ENCODE assay signal across 8 cellular contexts in genomic region chr14:100278702-100279101, GRCh38. TPM values are rescaled to one million over a fixed set of nuclear protein-coding genes. Genes with fewer than 3 reads are reported as not detected.
A peak's percentile ranks its signal among the peaks of the same experiment; 100 is the strongest.
DNase-seq lines count a peak whose midpoint lies in the region; ATAC-seq and TF ChIP-seq lines count a peak whose summit lies in the region.

No MANE protein-coding gene starts in this region.

- peak overlapping the region in 1 of 11 experiments; percentile 9; a peak in 2 of 22 replicates for H3K9ac ChIP-seq in BLaER1 treated with 17β-estradiol and CSF1 and Interleukin-3, amounts not matched to agents 10 nM and 100 nM

- peaks cover 27% of the 10 kb centered on the region for H3K36me3 Mint-ChIP-seq in GM23338 (ENCODE audit: low read depth)
- H3K36me3 Mint-ChIP-seq in T-cell = peaks cover 26% of the 10 kb centered on the region

- H3K4me3 Mint-ChIP-seq in GM23338 (no peak overlapping the region), T-cell (no peak overlapping the region)

- H3K4me1 Mint-ChIP-seq in GM23338 (peaks cover 56% of the 10 kb centered on the region), T-cell (peaks cover 37 to 54% (median 49%) of the 10 kb centered on the region in 3 donors)

- peaks cover 97 to 100% (median 100%) of the 10 kb centered on the region in 11 experiments for H4K20me1 ChIP-seq in BLaER1 treated with 17β-estradiol and CSF1 and Interleukin-3, amounts not matched to agents 10 nM and 100 nM
- H4K20me1 ChIP-seq in GM23338 (replicated peaks; ENCODE audit: insufficient read depth) = peaks cover 58% of the 10 kb centered on the region

- DNase-seq in GM23338 (ENCODE audit: low spot score) (no peak), T-cell (no peak), iris pigment epithelial cell (ENCODE audit: low read depth) (peak; percentile 81)
- DNase-seq in activated CD4-positive, alpha-beta T cell treated with anti-CD3 and anti-CD28 coated beads, Interleukin-2, amount 50 U/mL, for 4 hours = no peak

- H3K36me3 ChIP-seq in BLaER1 treated with 17β-estradiol and CSF1 and Interleukin-3, amounts not matched to agents 10 nM and 100 nM = peaks cover 46 to 98% (median 68%) of the 10 kb centered on the region in 11 experiments
- H3K36me3 ChIP-seq in GM23338 (ENCODE audit: insufficient read depth) = peaks cover 5% of the 10 kb centered on the region

- H3K27me3 Mint-ChIP-seq in GM23338 (ENCODE audit: insufficient read depth, low read depth, poor library complexity) = no peaks in the 10 kb centered on the region
- H3K27me3 Mint-ChIP-seq in T-cell = no peaks in the 10 kb centered on the region

- H3K9me3 ChIP-seq in BLaER1 treated with 17β-estradiol and CSF1 and Interleukin-3, amounts not matched to agents 10 nM and 100 nM (replicated peaks in 1 of 11) = no peaks in the 10 kb centered on the region

- H3K4me1 ChIP-seq in BLaER1 treated with 17β-estradiol and CSF1 and Interleukin-3, amounts not matched to agents 10 nM and 100 nM = peaks cover 51 to 71% (median 56%) of the 10 kb centered on the region in 10 experiments
- peaks cover 48% of the 10 kb centered on the region for H3K4me1 ChIP-seq in GM23338 (ENCODE audit: insufficient read depth)

- no peak overlapping the region for H3K27ac Mint-ChIP-seq in GM23338
- peak overlapping the region; percentile 47 to 61 for H3K27ac Mint-ChIP-seq in T-cell

- H3K9me3 Mint-ChIP-seq in GM23338 (no peaks in the 10 kb centered on the region), T-cell (no peaks in the 10 kb centered on the region)

- H3K4me3 ChIP-seq in BLaER1 treated with 17β-estradiol and CSF1 and Interleukin-3, amounts not matched to agents 10 nM and 100 nM = no peak overlapping the region
- H3K4me3 ChIP-seq in GM23338 = no peak overlapping the region

- TF ChIP-seq CTCF in GM23338 (conservative IDR thresholded peaks at IDR 0.05; ENCODE audit: low read depth in 2 of 2) = no peak

- POLR2A ChIA-PET in T-cell (lab: Charles Lee) = no interaction called here

- H3K9me2 ChIP-seq in GM23338 (ENCODE audit: insufficient read depth) = no peaks in the 10 kb centered on the region

- peaks cover 27% of the 10 kb centered on the region; the same call in 1 of the 2 replicates for H3F3A ChIP-seq in GM23338 (replicated peaks; ENCODE audit: low read depth)

- H3K4me2 ChIP-seq in BLaER1 treated with 17β-estradiol and CSF1 and Interleukin-3, amounts not matched to agents 10 nM and 100 nM = peak overlapping the region; percentile 45 to 81 (median 66)
- no peak overlapping the region for H3K4me2 ChIP-seq in GM23338

- no peaks in the 10 kb centered on the region for H3K27me3 ChIP-seq in BLaER1 treated with 17β-estradiol and CSF1 and Interleukin-3, amounts not matched to agents 10 nM and 100 nM
- no peaks in the 10 kb centered on the region for H3K27me3 ChIP-seq in GM23338 (ENCODE audit: insufficient read depth)

- CTCF ChIA-PET in T-cell (lab: Charles Lee) = no interaction called here

- peaks cover 91% of the 10 kb centered on the region for H3K79me2 ChIP-seq in GM23338 (replicated peaks; ENCODE audit: insufficient read depth)

- H3K27ac ChIP-seq in BLaER1 treated with 17β-estradiol and CSF1 and Interleukin-3, amounts not matched to agents 10 nM and 100 nM = peak overlapping the region in 2 of 11 experiments; percentile 10 to 18; a peak in 2 of 22 replicates
- peak overlapping the region; percentile 69; the same call in 1 of the 2 replicates for H3K27ac ChIP-seq in GM23338 (ENCODE audit: low read depth)

- no peak for ATAC-seq in GM23338
- no peak for ATAC-seq in T-cell (replicated peaks in 1 of 4)
- ATAC-seq in HG03025 (IDR thresholded peaks at IDR 0.05; ENCODE audit: low FRiP score, unreplicated experiment) = no peak
- no peak for ATAC-seq in HG02571 (IDR thresholded peaks at IDR 0.05; ENCODE audit: unreplicated experiment)
- no peak for ATAC-seq in HG03439 (IDR thresholded peaks at IDR 0.05; ENCODE audit: unreplicated experiment)

- no peak overlapping the region for H2AFZ ChIP-seq in GM23338

TF ChIP-seq in GM23338, 12 proteins besides CTCF, POLR2A, EP300 and RAD21 (continues in another document):
- TF ChIP-seq REST (IDR thresholded peaks at IDR 0.05; ENCODE audit: unreplicated experiment) (no peak), STAT1 (IDR thresholded peaks at IDR 0.05; ENCODE audit: unreplicated experiment) (no peak)

RNA-seq across cellular contexts. Expression of gene SLC25A29, which starts 27.5 kb away (rescaled TPM):
- 206 TPM in 2 replicates for total RNA-seq in GM23338 (2014; rRNA removed; shearing (Covaris generic))
- 65.6 and 67.3 TPM in 2 replicates for polyA plus RNA-seq in GM23338 (2016; fragmentation: Nextera tagmentation; extraction: Ambion mirVana)
- total RNA-seq in T-cell = 10 to 100 TPM in 4 of 5 donors, 1 to 10 TPM in 1; 4.7 to 74.1 (median 33.4) TPM

RNA-seq across cellular contexts. Expression of gene YY1, which starts 39.8 kb away (rescaled TPM):
- total RNA-seq in GM23338 (2014; rRNA removed; shearing (Covaris generic)) = 79.5 and 88.2 TPM in 2 replicates
- polyA plus RNA-seq in GM23338 (2016; fragmentation: Nextera tagmentation; extraction: Ambion mirVana) = 126 and 128 TPM in 2 replicates
- total RNA-seq in T-cell = 10 to 100 TPM; 67.5 to 86.5 (median 74.2) TPM

RNA-seq across cellular contexts. Expression of gene SLC25A47, which starts 44.4 kb away (rescaled TPM):
- total RNA-seq in GM23338 (2014; rRNA removed; shearing (Covaris generic)) = not detected in 2 replicates
- not detected in 2 replicates for polyA plus RNA-seq in GM23338 (2016; fragmentation: Nextera tagmentation; extraction: Ambion mirVana)
- total RNA-seq in T-cell = under 1 TPM in 1 of 5 donors, not detected in 4; 0.16 TPM
